In the genomic region with DNA sequence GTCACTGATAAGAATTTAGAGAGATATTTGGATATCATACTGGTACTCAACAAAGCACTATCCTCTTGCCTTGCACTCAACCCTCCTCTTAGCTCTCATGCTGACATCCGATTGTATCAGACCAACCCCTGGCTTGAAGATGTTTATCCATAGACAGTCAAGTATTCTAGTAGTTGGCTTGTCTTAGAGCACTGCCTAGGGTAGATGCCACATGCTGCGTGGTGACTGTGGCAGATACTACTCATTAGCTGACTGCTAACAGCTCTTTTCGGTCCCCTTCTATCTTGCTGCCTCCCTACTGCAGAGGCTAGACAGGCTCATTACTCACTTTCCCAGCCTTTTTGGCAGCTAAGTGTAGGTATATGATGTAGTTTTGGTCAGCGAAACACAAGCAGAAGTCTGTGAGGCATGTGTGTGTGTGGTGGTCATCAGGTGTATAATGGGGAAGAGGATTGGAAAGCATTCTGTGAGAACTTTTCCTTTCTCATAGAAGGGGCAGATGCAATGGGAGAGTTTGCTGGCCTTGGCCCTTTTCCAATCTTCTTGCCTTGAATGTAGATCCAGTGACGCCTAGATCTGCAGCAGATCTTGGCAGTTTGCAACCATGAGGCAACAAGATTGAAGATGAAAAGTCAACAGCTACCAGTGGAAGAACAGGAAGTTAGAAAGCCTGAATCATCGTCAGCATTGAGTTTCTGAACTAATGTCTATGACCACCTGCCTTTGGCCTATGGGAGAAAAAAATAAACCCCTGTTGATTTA, we compare ENCODE assay signal across 10 cellular contexts. TPM values are rescaled to one million over a fixed set of nuclear protein-coding genes. Genes with fewer than 3 reads are reported as not detected.
DNase-seq lines count a peak whose midpoint lies in the region; ATAC-seq, FAIRE-seq and TF ChIP-seq lines count a peak whose summit lies in the region.
"Had no signal": no experiment of that assay in that cellular context is flagged by ENCODE, and none has a peak within 500 bp of the region (broad histone marks: within the 10 kb centered on the region; RNA-seq: fewer than 3 reads in every experiment).

No MANE protein-coding gene starts in this region.

- TF ChIP-seq POLR2A in GM12891 (IDR thresholded peaks at IDR 0.05; ENCODE audit: low read depth, low read length): no peak
- no peak for TF ChIP-seq POLR2A in endothelial cell of umbilical vein (IDR thresholded peaks at IDR 0.05; ENCODE audit: low read depth, low read length)
- no peak for TF ChIP-seq POLR2A in gastrocnemius medialis (IDR thresholded peaks at IDR 0.05)

- H3K27me3 ChIP-seq in PC-9 (ENCODE audit: insufficient read depth, low read depth) (no peaks in the 10 kb centered on the region), endothelial cell of umbilical vein (ENCODE audit: control insufficient read depth in 2 of 2, insufficient read depth in 2 of 2, low read length in 2 of 2) (no peaks in the 10 kb centered on the region), gastrocnemius medialis (no peaks in the 10 kb centered on the region), Caco-2 (replicated peaks; ENCODE audit: control insufficient read depth, insufficient read depth, low read length) (no peaks in the 10 kb centered on the region)

- H3K4me3 ChIP-seq in PC-9 (no peak overlapping the region), endothelial cell of umbilical vein (replicated peaks in 1 of 3; ENCODE audit: insufficient read depth in 1 of 3, low read depth in 1 of 3, low read length in 3 of 3) (no peak overlapping the region), gastrocnemius medialis (no peak overlapping the region), Caco-2 (ENCODE audit: low read depth, low read length) (no peak overlapping the region)

- TF ChIP-seq CTCF in PC-9 (conservative IDR thresholded peaks at IDR 0.05): no peak
- no peak for TF ChIP-seq CTCF in endothelial cell of umbilical vein (IDR thresholded peaks at IDR 0.05; ENCODE audit: extremely low read depth in 1 of 2, insufficient read depth in 1 of 2, low read depth in 1 of 2, low read length in 2 of 2)
- TF ChIP-seq CTCF in gastrocnemius medialis (IDR thresholded peaks at IDR 0.05 in 4 of 5, conservative IDR thresholded peaks at IDR 0.05 in 1 of 5): no peak
- no peak for TF ChIP-seq CTCF in Caco-2 (IDR thresholded peaks at IDR 0.05; ENCODE audit: insufficient read depth in 1 of 2, low read depth in 1 of 2, low read length in 1 of 2, severe bottlenecking in 1 of 2, unreplicated experiment in 1 of 2)

- H3K36me3 ChIP-seq in PC-9 (ENCODE audit: low read depth) (no peaks in the 10 kb centered on the region), endothelial cell of umbilical vein (ENCODE audit: control insufficient read depth in 2 of 2, extremely low read depth in 1 of 2, insufficient read depth in 2 of 2, low read length in 2 of 2) (no peaks in the 10 kb centered on the region), gastrocnemius medialis (no peaks in the 10 kb centered on the region), Caco-2 (ENCODE audit: control insufficient read depth, insufficient read depth, low read length) (no peaks in the 10 kb centered on the region)

- FAIRE-seq in GM12891 (lab: Jason Lieb, UNC) (peak; percentile 92), endothelial cell of umbilical vein (lab: Jason Lieb, UNC) (peak; percentile 95)

- CTCF ChIA-PET in PC-9 (lab: Charles Lee): no interaction called here
- CTCF ChIA-PET in endothelial cell of umbilical vein (lab: Charles Lee): interaction anchor here (0.7 to 1.8 kb wide), 5 partner anchors 8 to 91 kb away, joined by 3 to 14 read pairs (median 4); no protein-coding TSS in a partner anchor
- CTCF ChIA-PET in Caco-2 (lab: Charles Lee): no interaction called here

- no peak overlapping the region for H3K27ac Mint-ChIP-seq in Caco-2 (ENCODE audit: unreplicated experiment)

- POLR2A ChIA-PET in PC-9 (lab: Charles Lee; ENCODE audit: unreplicated experiment): interaction anchor here (0.7 kb wide), 1 partner anchor 11 kb away, joined by 32 read pairs; no protein-coding TSS in a partner anchor
- POLR2A ChIA-PET in endothelial cell of umbilical vein (lab: Charles Lee): interaction anchor here (1.0 kb wide), 1 partner anchor 10 kb away, joined by 5 read pairs; no protein-coding TSS in a partner anchor
- POLR2A ChIA-PET in Caco-2 (lab: Charles Lee): no interaction called here

- intact Hi-C loops in PC-9 (cut with micrococcal nuclease; ENCODE audit: unreplicated experiment) (no loop called here), endothelial cell of umbilical vein (cut with micrococcal nuclease) (loop anchor here (1.0 to 5.0 kb wide), 2 partner anchors 11 to 936 kb away; a partner anchor contains a TSS), gastrocnemius medialis (cut with DNase I; ENCODE audit: low total_unique reads) (no loop called here), Caco-2 (cut with micrococcal nuclease; ENCODE audit: unreplicated experiment) (no loop called here)

- dilution Hi-C loops in endothelial cell of umbilical vein (cut with MboI; ENCODE audit: extremely low pct_ligation_motif_present, low sequenced_read_pairs): no loop called here

- H3K4me1 Mint-ChIP-seq in Caco-2 (ENCODE audit: low read depth, unreplicated experiment): peaks cover 13% of the 10 kb centered on the region

- H3K9me1 ChIP-seq in endothelial cell of umbilical vein (replicated peaks; ENCODE audit: control insufficient read depth, extremely low read depth, insufficient read depth, low read length): no peaks in the 10 kb centered on the region

- H3K36me3 Mint-ChIP-seq in Caco-2 (ENCODE audit: insufficient read depth, unreplicated experiment): peaks cover 11% of the 10 kb centered on the region

- H3K4me2 ChIP-seq in PC-9: no peak overlapping the region
- peak overlapping the region; percentile 1 for H3K4me2 ChIP-seq in endothelial cell of umbilical vein (ENCODE audit: insufficient read depth, low read length)

- H3K79me2 ChIP-seq in PC-9 (ENCODE audit: low read depth) (peaks cover 5% of the 10 kb centered on the region), endothelial cell of umbilical vein (ENCODE audit: control insufficient read depth, insufficient read depth, low read length) (peaks cover 2% of the 10 kb centered on the region)

- H3K27me3 Mint-ChIP-seq in Caco-2 (ENCODE audit: insufficient read depth, unreplicated experiment): no peaks in the 10 kb centered on the region

- no peaks in the 10 kb centered on the region for H4K20me1 ChIP-seq in PC-9 (ENCODE audit: insufficient read depth)
- H4K20me1 ChIP-seq in endothelial cell of umbilical vein (replicated peaks; ENCODE audit: control insufficient read depth, extremely low read depth, insufficient read depth, low read length): no peaks in the 10 kb centered on the region

- no peak overlapping the region for H3K9ac ChIP-seq in endothelial cell of umbilical vein (replicated peaks; ENCODE audit: extremely low read depth, insufficient read depth, low read length)

- BruUV-seq in PC-9 (replicated peaks; lab: Mats Ljungman, UMichigan): no TSS peak
- BruUV-seq in endothelial cell of umbilical vein (replicated peaks; lab: Mats Ljungman, UMichigan): no TSS peak
- BruUV-seq in Caco-2 (replicated peaks; lab: Mats Ljungman, UMichigan): no TSS peak

- ATAC-seq in gastrocnemius medialis: no peak
- no peak for ATAC-seq in GM18861 (IDR thresholded peaks at IDR 0.05; ENCODE audit: unreplicated experiment)

- DNase-seq in GM12891 (ENCODE audit: insufficient read length, low spot score) (no peak), PC-9 (peak; percentile 22 to 89), endothelial cell of umbilical vein (ENCODE audit: low read depth, low spot score) (peak; percentile 92), gastrocnemius medialis (peak; percentile 20 to 47), Caco-2 (no peak), amygdala (lab: John Stamatoyannopoulos, UW) (no peak), T1000 (lab: John Stamatoyannopoulos, UW) (no peak)
- DNase-seq: activated CD8-positive, alpha-beta memory T cell treated with anti-CD3 and anti-CD28 coated beads, Interleukin-2, amount 50 U/mL, for 48 hours; kidney glomerular epithelial cell had no signal

- H3K9me3 ChIP-seq in PC-9 (ENCODE audit: insufficient read depth, low read depth) (no peaks in the 10 kb centered on the region), endothelial cell of umbilical vein (replicated peaks; ENCODE audit: control insufficient read depth, insufficient read depth, low read length) (no peaks in the 10 kb centered on the region), gastrocnemius medialis (no peaks in the 10 kb centered on the region), Caco-2 (no peaks in the 10 kb centered on the region)

- H3K27ac ChIP-seq in PC-9 (peak overlapping the region; percentile 53), endothelial cell of umbilical vein (ENCODE audit: insufficient read depth, low read depth, low read length) (peak overlapping the region; percentile 60), gastrocnemius medialis (peak overlapping the region; percentile 12 to 98 (median 72))

- no peak overlapping the region for H3K4me3 Mint-ChIP-seq in Caco-2 (ENCODE audit: unreplicated experiment)

- H3K9me2 ChIP-seq in PC-9 (ENCODE audit: insufficient read depth): no peaks in the 10 kb centered on the region

- no peaks in the 10 kb centered on the region for H3K9me3 Mint-ChIP-seq in Caco-2 (ENCODE audit: unreplicated experiment)

- peaks cover 29% of the 10 kb centered on the region; the same call in 1 of the 2 replicates for H3F3A ChIP-seq in PC-9 (ENCODE audit: insufficient read depth, low read depth)

- H2AFZ ChIP-seq in PC-9 (no peak overlapping the region), endothelial cell of umbilical vein (ENCODE audit: low read depth, low read length) (peak overlapping the region; percentile 8)

- H3K4me1 ChIP-seq in PC-9 (replicated peaks; ENCODE audit: insufficient read depth) (peaks cover 31% of the 10 kb centered on the region), endothelial cell of umbilical vein (ENCODE audit: control insufficient read depth, extremely low read depth, insufficient read depth, low read length) (peaks cover 29% of the 10 kb centered on the region), gastrocnemius medialis (peaks cover 25 to 44% of the 10 kb centered on the region in 2 donors), Caco-2 (peaks cover 26% of the 10 kb centered on the region)

- in situ Hi-C loops in gastrocnemius medialis (cut with MboI; ENCODE audit: low sequenced_read_pairs in 4 of 4): loop anchor here in 3 of 4 donors (25.0 kb wide), 1 partner anchor 936 kb away; a partner anchor contains a TSS

RNA-seq across cellular contexts. Expression of a gene that starts 4.4 kb away (rescaled TPM):
- 114 TPM for polyA plus RNA-seq in GM12891 (2012; ENCODE audit: low read depth, missing spikeins)
- 17.9 and 19.5 TPM in 2 replicates for total RNA-seq in PC-9 (2021)
- total RNA-seq in endothelial cell of umbilical vein: 27.5 and 31.2 TPM in 2 replicates
- polyA plus RNA-seq in endothelial cell of umbilical vein: 14.3 and 19.1 TPM in 2 replicates
- polyA plus RNA-seq in endothelial cell of umbilical vein (2011; cell fraction: cytosol; rRNA removed): 20.6 and 25.8 TPM in 2 replicates
- polyA plus RNA-seq in endothelial cell of umbilical vein (2011; cell fraction: nucleus; rRNA removed): 26.0 and 33.4 TPM in 2 replicates
- polyA plus RNA-seq in endothelial cell of umbilical vein (2012): 33.7 and 38.5 TPM in 2 replicates
- 71.0 and 77.5 TPM in 2 replicates for polyA minus RNA-seq in endothelial cell of umbilical vein
- polyA minus RNA-seq in endothelial cell of umbilical vein (2011; cell fraction: cytosol; rRNA and poly(A)+ RNA removed): 10.3 TPM
- polyA minus RNA-seq in endothelial cell of umbilical vein (2011; cell fraction: nucleus; rRNA and poly(A)+ RNA removed): 39.0 and 43.9 TPM in 2 replicates
- 10 to 100 TPM; 54.7 to 97.4 (median 61.1) TPM for total RNA-seq in gastrocnemius medialis
- 56.9 and 58.0 TPM in 2 replicates for total RNA-seq in Caco-2 (2022)

RNA-seq across cellular contexts. Expression of a gene that starts 50.1 kb away (rescaled TPM):
- polyA plus RNA-seq in GM12891 (2012; ENCODE audit: low read depth, missing spikeins): 0.49 TPM
- total RNA-seq in PC-9 (2021): not detected in 2 replicates
- not detected in 2 replicates for total RNA-seq in endothelial cell of umbilical vein
- not detected in 2 replicates for polyA plus RNA-seq in endothelial cell of umbilical vein
- not detected in 2 replicates for polyA plus RNA-seq in endothelial cell of umbilical vein (2011; cell fraction: cytosol; rRNA removed)
- polyA plus RNA-seq in endothelial cell of umbilical vein (2011; cell fraction: nucleus; rRNA removed): not detected in 2 replicates
- not detected in 2 replicates for polyA plus RNA-seq in endothelial cell of umbilical vein (2012)
- not detected in 2 replicates for polyA minus RNA-seq in endothelial cell of umbilical vein
- polyA minus RNA-seq in endothelial cell of umbilical vein (2011; cell fraction: cytosol; rRNA and poly(A)+ RNA removed): not detected
- not detected in 2 replicates for polyA minus RNA-seq in endothelial cell of umbilical vein (2011; cell fraction: nucleus; rRNA and poly(A)+ RNA removed)
- total RNA-seq in gastrocnemius medialis: not detected
- not detected in 2 replicates for total RNA-seq in Caco-2 (2022)

Comparison
In these comparisons a context has a peak if more than half of its experiments do, and no peak if none do; other contexts are left out.
1. DNase-seq: peak in PC-9 (2 of 2), endothelial cell of umbilical vein (single experiment) and gastrocnemius medialis (2 of 2); none in GM12891 (single experiment), Caco-2 (0 of 2), amygdala (0 of 56) and T1000 (single experiment).
2. Peak in every context shown above with its lines, with median percentiles within 50 percentile points of each other: H3K27ac ChIP-seq.